In the genomic region with DNA sequence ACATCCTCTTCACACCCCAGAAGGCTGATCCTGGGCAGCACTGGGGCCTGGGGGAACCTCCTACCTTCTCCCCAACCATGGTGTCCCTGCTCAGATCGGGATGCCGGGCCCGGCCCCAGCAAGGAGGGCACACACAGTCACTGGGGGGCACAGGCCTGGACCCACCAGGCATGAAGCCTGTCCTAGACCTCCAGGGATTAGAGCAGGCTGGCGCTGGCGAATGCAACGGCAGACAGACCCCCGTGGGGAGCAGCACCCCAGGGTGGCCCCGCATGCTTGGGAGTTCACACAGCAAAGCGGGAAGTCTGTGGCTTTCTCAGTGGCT, we compare ENCODE assay signal across 18 cellular contexts. TPM values are rescaled to one million over a fixed set of nuclear protein-coding genes. Genes with fewer than 3 reads are reported as not detected.
A peak's percentile ranks its signal among the peaks of the same experiment; 100 is the strongest.
DNase-seq lines count a peak whose midpoint lies in the region; ATAC-seq and TF ChIP-seq lines count a peak whose summit lies in the region.
"Had no signal": no experiment of that assay in that cellular context is flagged by ENCODE, and none has a peak within 500 bp of the region (broad histone marks: within the 10 kb centered on the region; RNA-seq: fewer than 3 reads in every experiment).

No MANE protein-coding gene starts in this region.

- CTCF ChIA-PET in IMR-90 (lab: Yijun Ruan, JAX), result no interaction called here

- H3K9ac ChIP-seq in IMR-90 (ENCODE audit: low read depth, low read length) (no peak overlapping the region), neuronal stem cell (ENCODE audit: low read depth, low read length, poor library complexity) (no peak overlapping the region)

- H2BK120ac ChIP-seq in IMR-90 (ENCODE audit: low read depth, low read length), result no peak overlapping the region
- H2BK120ac ChIP-seq in neuronal stem cell (ENCODE audit: low read depth, low read length), result no peak overlapping the region

- no peak overlapping the region for H2BK12ac ChIP-seq in neuronal stem cell (ENCODE audit: low read length)

- no peak overlapping the region for H2AK5ac ChIP-seq in IMR-90 (ENCODE audit: low read depth, low read length)
- H2AK5ac ChIP-seq in neuronal stem cell (ENCODE audit: low read depth, low read length), result no peak overlapping the region

- ATAC-seq in IMR-90 (ENCODE audit: low read depth) (no peak), upper lobe of right lung (peak; percentile 6), GM19328 (IDR thresholded peaks at IDR 0.05; ENCODE audit: unreplicated experiment) (no peak), GM21529 (IDR thresholded peaks at IDR 0.05; ENCODE audit: unreplicated experiment) (no peak)

- no peaks in the 10 kb centered on the region for H3K79me1 ChIP-seq in IMR-90 (ENCODE audit: low read depth in 1 of 2, low read length in 2 of 2)
- no peaks in the 10 kb centered on the region for H3K79me1 ChIP-seq in neuronal stem cell (ENCODE audit: low read depth, low read length)

- H4K91ac ChIP-seq in IMR-90 (ENCODE audit: insufficient read depth, low read depth, low read length) (no peak overlapping the region), neuronal stem cell (ENCODE audit: low read depth, low read length, poor library complexity) (no peak overlapping the region)

- H4K8ac ChIP-seq in IMR-90 (ENCODE audit: low read depth in 2 of 2, low read length in 2 of 2), result no peak overlapping the region
- no peak overlapping the region for H4K8ac ChIP-seq in neuronal stem cell (ENCODE audit: low read depth, low read length)

- H2AK9ac ChIP-seq in IMR-90 (replicated peaks; ENCODE audit: low read depth, low read length, poor library complexity), result no peak overlapping the region

- H3K4me1 ChIP-seq in IMR-90 (ENCODE audit: control insufficient read depth, insufficient read depth, low read length) (no peaks in the 10 kb centered on the region), neuronal stem cell (ENCODE audit: control insufficient read depth in 2 of 2, insufficient read depth in 1 of 2, low read depth in 1 of 2, low read length in 2 of 2) (no peaks in the 10 kb centered on the region), upper lobe of right lung (no peaks in the 10 kb centered on the region)

- H3K27me3 ChIP-seq in IMR-90 (ENCODE audit: control insufficient read depth, insufficient read depth, low read length) (peaks cover 1% of the 10 kb centered on the region; the same call in 1 of the 2 replicates), neuronal stem cell (ENCODE audit: control insufficient read depth in 3 of 3, insufficient read depth in 3 of 3, low read depth in 1 of 3, low read length in 3 of 3) (peaks cover 0 to 9% (median 0%) of the 10 kb centered on the region in 3 experiments), upper lobe of right lung (peaks cover 4% of the 10 kb centered on the region)
- H3K27me3 ChIP-seq: MG63 had no signal

- H3K14ac ChIP-seq in IMR-90 (replicated peaks; ENCODE audit: low read depth, low read length) (no peak overlapping the region), neuronal stem cell (ENCODE audit: low read length) (no peak overlapping the region)

- no peaks in the 10 kb centered on the region for H3K9me1 ChIP-seq in IMR-90 (ENCODE audit: insufficient read depth, low read length)

- no peak overlapping the region for H4K5ac ChIP-seq in IMR-90 (ENCODE audit: low read depth, low read length)

- H2AFZ ChIP-seq in IMR-90 (replicated peaks; ENCODE audit: low read length, poor library complexity) (peak overlapping the region; percentile 41), neuronal stem cell (ENCODE audit: low read length) (no peak overlapping the region)

- in situ Hi-C loops in IMR-90 (cut with MboI; ENCODE audit: low sequenced_read_pairs), result no loop called here

- H4K20me1 ChIP-seq in IMR-90 (ENCODE audit: insufficient read depth, low read length), result no peaks in the 10 kb centered on the region

- WGBS in IMR-90 (ENCODE audit: extremely low coverage in 2 of 2, insufficient read length in 1 of 2), 2 experiments, result no CpG with 5 or more reads among the region's 9 CpGs
- WGBS in neuronal stem cell (ENCODE audit: extremely low coverage in 2 of 2, insufficient read length in 2 of 2, insufficient replicate concordance in 1 of 2), 2 donors, result no CpG with 5 or more reads among the region's 9 CpGs

- dilution Hi-C loops in IMR-90 (cut with HindIII; ENCODE audit: low sequenced_read_pairs, unreplicated experiment), result no loop called here

- H3K27ac ChIP-seq in IMR-90 (ENCODE audit: insufficient read depth, low read length), result no peak overlapping the region
- H3K27ac ChIP-seq in neuronal stem cell (replicated peaks; ENCODE audit: low read length), result no peak overlapping the region
- no peak overlapping the region for H3K27ac ChIP-seq in upper lobe of right lung
- H3K27ac ChIP-seq: HL-60 had no signal

- no peak overlapping the region for H3K4ac ChIP-seq in IMR-90 (ENCODE audit: low read depth, low read length)
- H3K4ac ChIP-seq in neuronal stem cell (ENCODE audit: low read length), result no peak overlapping the region

- H3K18ac ChIP-seq in IMR-90 (ENCODE audit: low read depth, low read length) (no peak overlapping the region), neuronal stem cell (ENCODE audit: low read length) (peak overlapping the region; percentile 45)

- H2BK5ac ChIP-seq in IMR-90 (ENCODE audit: low read depth, low read length, poor library complexity, severe bottlenecking) (no peak overlapping the region), neuronal stem cell (ENCODE audit: low read length) (no peak overlapping the region)

- H3K4me2 ChIP-seq in IMR-90 (ENCODE audit: low read depth, low read length) (no peak overlapping the region), neuronal stem cell (ENCODE audit: insufficient read depth, low read length, poor library complexity, severe bottlenecking) (no peak overlapping the region)

- H3K4me3 ChIP-seq in IMR-90 (ENCODE audit: insufficient read depth, low read depth, low read length) (no peak overlapping the region), neuronal stem cell (ENCODE audit: low read length in 2 of 2) (no peak overlapping the region), upper lobe of right lung (no peak overlapping the region)
- H3K4me3 ChIP-seq: MG63 had no signal

- intact Hi-C loops in IMR-90 (cut with micrococcal nuclease), result no loop called here
- intact Hi-C loops in upper lobe of right lung (cut with DNase I), result no loop called here

- no TSS peak for BruUV-seq in IMR-90 (replicated peaks; lab: Mats Ljungman, UMichigan)

- no peak for TF ChIP-seq POLR2A in IMR-90 (IDR thresholded peaks at IDR 0.05; ENCODE audit: low read depth, low read length)

- DNase-seq in IMR-90, result no peak
- peak; percentile 22 for DNase-seq in activated CD8-positive, alpha-beta memory T cell treated with anti-CD3 and anti-CD28 coated beads, Interleukin-2, amount 50 U/mL, for 48 hours
- no peak for DNase-seq in neuronal stem cell (ENCODE audit: low spot score)
- peak; percentile 66 for DNase-seq in upper lobe of right lung
- DNase-seq in HUDEP-2 (lab: John Stamatoyannopoulos, UW; ENCODE audit: unreplicated experiment in 76 of 76), result no peak
- DNase-seq: ACHN; DMS79; Kasumi-1; MG63; NCI-H1105; NCI-H2081 treated with DMSO at 0.1 percent for 48 hours; NCI-H510A; NCI-H748 treated with DMSO at 0.1 percent for 48 hours; NK-92 treated with Interleukin-12 subunit alpha and Interleukin-12 subunit beta, amount 100 ng/mL, for 24 hours; Right ventricle myocardium superior had no signal

- H3K9me3 ChIP-seq in IMR-90 (ENCODE audit: control insufficient read depth, insufficient read depth, low read length), result no peaks in the 10 kb centered on the region; the same call in 1 of the 2 replicates
- no peaks in the 10 kb centered on the region for H3K9me3 ChIP-seq in neuronal stem cell (replicated peaks in 1 of 2; ENCODE audit: control insufficient read depth in 2 of 2, insufficient read depth in 1 of 2, low read depth in 1 of 2, low read length in 2 of 2)
- H3K9me3 ChIP-seq in upper lobe of right lung, result no peaks in the 10 kb centered on the region
- H3K9me3 ChIP-seq: MG63 had no signal

- H3K56ac ChIP-seq in IMR-90 (ENCODE audit: extremely low read depth, insufficient read depth, low read length), result no peak overlapping the region

- H2BK20ac ChIP-seq in IMR-90 (ENCODE audit: low read depth, low read length), result no peak overlapping the region

- no peaks in the 10 kb centered on the region for H3K36me3 ChIP-seq in IMR-90 (ENCODE audit: control insufficient read depth, insufficient read depth, low read length)
- no peaks in the 10 kb centered on the region for H3K36me3 ChIP-seq in neuronal stem cell (replicated peaks in 1 of 2; ENCODE audit: control insufficient read depth in 2 of 2, insufficient read depth in 2 of 2, low read length in 2 of 2)
- H3K36me3 ChIP-seq in upper lobe of right lung, result no peaks in the 10 kb centered on the region
- H3K36me3 ChIP-seq: MG63 had no signal

- POLR2A ChIA-PET in IMR-90 (lab: Charles Lee; ENCODE audit: unreplicated experiment), result no interaction called here

- TF ChIP-seq CTCF in IMR-90 (conservative IDR thresholded peaks at IDR 0.05; ENCODE audit: low read depth, low read length) (no peak), upper lobe of right lung (IDR thresholded peaks at IDR 0.05) (no peak)

- no peak overlapping the region for H2BK15ac ChIP-seq in IMR-90 (ENCODE audit: low read depth, low read length)
- no peak overlapping the region for H2BK15ac ChIP-seq in neuronal stem cell (ENCODE audit: low read length)

- H3K23ac ChIP-seq in IMR-90 (ENCODE audit: low read depth, low read length) (no peak overlapping the region), neuronal stem cell (ENCODE audit: low read depth, low read length, poor library complexity) (no peak overlapping the region)

- no peak for TF ChIP-seq RAD21 in IMR-90 (IDR thresholded peaks at IDR 0.05; ENCODE audit: low read length)

TF ChIP-seq in IMR-90, 13 proteins besides CTCF, POLR2A, EP300 and RAD21:
- no peak for TF ChIP-seq NFE2L2 (IDR thresholded peaks at IDR 0.05; ENCODE audit: low read depth, low read length)
TF ChIP-seq in IMR-90: peak in this region for 0.

RNA-seq across cellular contexts. Expression of gene OLFM1, which starts 40.5 kb away (rescaled TPM):
- total RNA-seq in IMR-90 (2012; rRNA removed) (0.28 and 0.36 TPM in 2 replicates), upper lobe of right lung (26.0 TPM)
- polyA plus RNA-seq in IMR-90 (2012; rRNA removed), result 0.23 and 0.38 TPM in 2 replicates
- polyA plus RNA-seq in IMR-90 (2012; cell fraction: cytosol; rRNA removed), result 0.23 and 0.24 TPM in 2 replicates
- 0.11 and 0.25 TPM in 2 replicates for polyA plus RNA-seq in IMR-90 (2012; cell fraction: nucleus; rRNA removed; ENCODE audit: low replicate concordance)
- 5.8 TPM for polyA plus RNA-seq in neuronal stem cell (2013, experiment 1 of 2)
- polyA plus RNA-seq in neuronal stem cell (2013, experiment 2 of 2), result 5.8 TPM

Comparison
In these comparisons a context has a peak if more than half of its experiments do, and no peak if none do; other contexts are left out.
1. DNase-seq: peak in activated CD8-positive, alpha-beta memory T cell treated with anti-CD3 and anti-CD28 coated beads, Interleukin-2, amount 50 U/mL, for 48 hours (single experiment) and upper lobe of right lung (single experiment); none in IMR-90 (single experiment), neuronal stem cell (single experiment) and HUDEP-2 (0 of 76).
2. RNA of gene OLFM1, which starts 40.5 kb away (total RNA-seq): 26.0 TPM in upper lobe of right lung (single experiment); 0.28 to 0.36 TPM in IMR-90; every median in the first group is over 10 times any median in the second.